In the genomic region with DNA sequence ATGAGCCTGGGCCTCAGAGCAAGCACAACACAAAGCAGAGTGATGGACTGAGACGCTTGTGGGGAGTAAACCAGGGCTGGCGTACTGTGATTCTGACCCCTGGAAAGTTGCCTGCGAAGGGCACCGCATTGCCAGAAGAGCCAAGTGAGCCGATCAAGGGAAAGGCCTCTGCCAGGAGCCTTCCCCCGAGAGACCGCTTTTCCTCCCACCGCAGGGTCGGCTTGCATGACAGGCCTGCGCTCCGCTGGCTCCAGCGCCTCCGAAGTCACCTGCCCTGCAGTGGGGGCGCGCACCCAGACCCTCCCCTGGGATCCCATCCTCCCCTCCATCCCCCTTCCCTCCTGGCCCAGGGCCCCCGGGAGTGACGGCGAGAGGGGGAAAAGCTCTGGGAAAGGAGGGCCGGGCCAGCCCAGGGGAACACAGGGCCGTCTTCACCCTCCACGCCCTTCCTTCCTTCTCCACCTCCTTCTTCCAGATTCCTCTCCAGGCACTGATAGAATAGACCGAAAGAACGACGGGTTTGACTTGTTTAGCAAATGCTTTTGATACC, we compare ENCODE assay signal across 8 cellular contexts.
DNase-seq lines count a peak whose midpoint lies in the region; ATAC-seq and TF ChIP-seq lines count a peak whose summit lies in the region.

No MANE protein-coding gene starts in this region.

- peak overlapping the region; percentile 79 for H3K9ac ChIP-seq in skeletal muscle satellite cell (ENCODE audit: low read depth, low read length)

- H3K4me3 ChIP-seq in DOHH2 (ENCODE audit: low read length) (peak overlapping the region; percentile 69), iPS DF 6.9 (ENCODE audit: low read length) (peak overlapping the region; percentile 22; the same call in 1 of the 2 replicates), skeletal muscle satellite cell (ENCODE audit: low read length) (peak overlapping the region; percentile 68)

- H3K36me3 ChIP-seq in DOHH2 (ENCODE audit: control insufficient read depth, low read length) (no peaks in the 10 kb centered on the region), iPS DF 6.9 (ENCODE audit: control insufficient read depth, insufficient read depth, low read length) (no peaks in the 10 kb centered on the region), skeletal muscle satellite cell (ENCODE audit: insufficient read depth, low read length) (no peaks in the 10 kb centered on the region)

- H3K36me3 Mint-ChIP-seq in activated naive CD8-positive, alpha-beta T cell treated with anti-CD3 and anti-CD28 coated beads, Interleukin-2, amount 10 ng/mL, durations not matched to agents 7 days and 5 days: peaks cover 5% of the 10 kb centered on the region

- ATAC-seq in GM21515 (IDR thresholded peaks at IDR 0.05; ENCODE audit: unreplicated experiment): peak; percentile 12
- peak; percentile 11 for ATAC-seq in activated naive CD8-positive, alpha-beta T cell treated with anti-CD3 and anti-CD28 coated beads, Interleukin-2, amount 10 ng/mL, durations not matched to agents 7 days and 5 days (ENCODE audit: low read depth)

- H3K9me3 ChIP-seq in DOHH2 (ENCODE audit: control insufficient read depth, insufficient read depth, low read length) (no peaks in the 10 kb centered on the region), iPS DF 6.9 (ENCODE audit: control insufficient read depth, insufficient read depth, low read length) (no peaks in the 10 kb centered on the region), skeletal muscle satellite cell (replicated peaks; ENCODE audit: low read length) (no peaks in the 10 kb centered on the region)

- H3K27me3 ChIP-seq in DOHH2 (ENCODE audit: control insufficient read depth, low read length): peaks cover 14% of the 10 kb centered on the region
- no peaks in the 10 kb centered on the region for H3K27me3 ChIP-seq in iPS DF 6.9 (ENCODE audit: control insufficient read depth, insufficient read depth, low read length)
- H3K27me3 ChIP-seq in skeletal muscle satellite cell (ENCODE audit: control insufficient read depth, insufficient read depth, low read length): peaks cover 8% of the 10 kb centered on the region

- no peaks in the 10 kb centered on the region for H3K27me3 Mint-ChIP-seq in activated naive CD8-positive, alpha-beta T cell treated with anti-CD3 and anti-CD28 coated beads, Interleukin-2, amount 10 ng/mL, durations not matched to agents 7 days and 5 days

- H3K4me1 ChIP-seq in DOHH2 (ENCODE audit: control insufficient read depth, low read length): peaks cover 10% of the 10 kb centered on the region
- peaks cover 4% of the 10 kb centered on the region; the same call in 1 of the 2 replicates for H3K4me1 ChIP-seq in iPS DF 6.9 (ENCODE audit: control insufficient read depth, insufficient read depth, low read length)
- H3K4me1 ChIP-seq in skeletal muscle satellite cell (ENCODE audit: control insufficient read depth, insufficient read depth, low read length): peaks cover 29% of the 10 kb centered on the region

- H3K27ac Mint-ChIP-seq in activated naive CD8-positive, alpha-beta T cell treated with anti-CD3 and anti-CD28 coated beads, Interleukin-2, amount 10 ng/mL, durations not matched to agents 7 days and 5 days: peak overlapping the region; percentile 97

- no peaks in the 10 kb centered on the region for H4K20me1 ChIP-seq in DOHH2 (ENCODE audit: control insufficient read depth, insufficient read depth, low read depth, low read length)

- H3K4me2 ChIP-seq in DOHH2 (ENCODE audit: low read length): peak overlapping the region; percentile 85
- H3K4me2 ChIP-seq in skeletal muscle satellite cell (ENCODE audit: low read length): peak overlapping the region; percentile 94

- WGBS in iPS DF 6.9 (ENCODE audit: insufficient coverage, insufficient read length): no CpG with 5 or more reads among the region's 24 CpGs

- no peak overlapping the region for H3K27ac ChIP-seq in DOHH2 (ENCODE audit: low read depth, low read length)
- no peak overlapping the region for H3K27ac ChIP-seq in iPS DF 6.9 (ENCODE audit: low read length)

- no peaks in the 10 kb centered on the region for H3K79me2 ChIP-seq in DOHH2 (ENCODE audit: control insufficient read depth, low read length)

- DNase-seq in HuH-7.5 (ENCODE audit: low spot score): peak; percentile 62
- peak; percentile 38 for DNase-seq in activated naive CD8-positive, alpha-beta T cell treated with anti-CD3 and anti-CD28 coated beads, Interleukin-2, amount 10 ng/mL, durations not matched to agents 7 days and 5 days
- DNase-seq in iPS DF 6.9 (ENCODE audit: low read depth, low spot score): no peak
- DNase-seq in cerebellum (ENCODE audit: low spot score): no peak
- no peak for DNase-seq in NCI-H1694 treated with DMSO at 0.1 percent for 48 hours (lab: John Stamatoyannopoulos, UW)

- peaks cover 2% of the 10 kb centered on the region for H3K9me3 Mint-ChIP-seq in activated naive CD8-positive, alpha-beta T cell treated with anti-CD3 and anti-CD28 coated beads, Interleukin-2, amount 10 ng/mL, durations not matched to agents 7 days and 5 days

- H3K4me1 Mint-ChIP-seq in activated naive CD8-positive, alpha-beta T cell treated with anti-CD3 and anti-CD28 coated beads, Interleukin-2, amount 10 ng/mL, durations not matched to agents 7 days and 5 days: peaks cover 32% of the 10 kb centered on the region

- POLR2A ChIA-PET in activated naive CD8-positive, alpha-beta T cell treated with anti-CD3 and anti-CD28 coated beads, Interleukin-2, amount 10 ng/mL, durations not matched to agents 7 days and 5 days (lab: Charles Lee): interaction anchor here (1.9 kb wide), 1 partner anchor 12 kb away, joined by 5 read pairs; no protein-coding TSS in a partner anchor

- peak overlapping the region; percentile 91 for H3K4me3 Mint-ChIP-seq in activated naive CD8-positive, alpha-beta T cell treated with anti-CD3 and anti-CD28 coated beads, Interleukin-2, amount 10 ng/mL, durations not matched to agents 7 days and 5 days

- no peaks in the 10 kb centered on the region for H3K9me2 ChIP-seq in DOHH2 (replicated peaks; ENCODE audit: control insufficient read depth, low read length)

- no peaks in the 10 kb centered on the region for H3F3A ChIP-seq in DOHH2 (ENCODE audit: control insufficient read depth, insufficient read depth)

- no peak for TF ChIP-seq CTCF in DOHH2 (IDR thresholded peaks at IDR 0.05; ENCODE audit: low read depth, low read length, poor library complexity, severe bottlenecking)

Comparison
In these comparisons a context has a peak if more than half of its experiments do, and no peak if none do; other contexts are left out.
1. DNase-seq: peak in HuH-7.5 (single experiment) and activated naive CD8-positive, alpha-beta T cell treated with anti-CD3 and anti-CD28 coated beads, Interleukin-2, amount 10 ng/mL, durations not matched to agents 7 days and 5 days (single experiment); none in iPS DF 6.9 (single experiment), cerebellum (single experiment) and NCI-H1694 treated with DMSO at 0.1 percent for 48 hours (single experiment).
2. Peak in every context shown above with its lines, with median percentiles within 50 percentile points of each other: H3K4me3 ChIP-seq.